Comparison of ENCODE assay signal across 9 cellular contexts in the genomic region with DNA sequence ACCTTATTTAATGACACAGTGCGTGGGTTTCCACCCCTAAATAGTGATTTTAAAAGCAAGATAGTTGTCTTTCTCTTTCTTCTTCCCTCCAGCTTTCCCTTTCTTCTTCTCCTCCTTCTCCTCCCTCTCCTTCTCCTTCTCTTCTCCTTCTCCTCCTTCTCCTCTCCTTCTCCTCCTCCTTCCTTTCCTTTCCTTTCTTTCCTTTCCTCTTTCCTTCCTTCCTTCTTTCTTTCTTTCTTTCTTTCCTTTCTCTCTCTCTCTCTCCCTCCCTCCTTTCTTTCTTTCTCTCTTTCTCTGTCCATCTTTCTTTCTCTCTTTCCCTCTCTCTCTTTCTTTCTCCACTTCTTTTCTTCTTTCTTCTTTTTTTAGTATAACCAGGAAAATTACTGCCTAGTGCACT.
"Had no signal": no experiment of that assay in that cellular context is flagged by ENCODE, and none has a peak within 500 bp of the region (broad histone marks: within the 10 kb centered on the region; RNA-seq: fewer than 3 reads in every experiment).

No MANE protein-coding gene starts in this region.

- H3K9me3 ChIP-seq: HAP-1 had no signal

- H3K4me2 ChIP-seq: GM23338 had no signal

- H3K9me3 Mint-ChIP-seq: GM23338, H9, HFFc6 had no signal

- H3K9ac ChIP-seq: GM23248 had no signal

- DNase-seq: GM23248, GOT3, H7, H9, HCEC 1CT, HFFc6 had no signal

- H3K4me1 ChIP-seq: HAP-1 had no signal

- H3K4me3 ChIP-seq: GM23248, GM23338, HAP-1 had no signal

- H3K4me1 Mint-ChIP-seq: H9 had no signal

- H3K36me3 ChIP-seq: HAP-1 had no signal

- H3K27ac Mint-ChIP-seq: GM23338, H9, HFFc6 had no signal

- ATAC-seq: GM23338, HCT116 had no signal

- H2AFZ ChIP-seq: GM23248, GM23338 had no signal

- H3K4me3 Mint-ChIP-seq: GM23338, H9, HFFc6 had no signal

- H3K27ac ChIP-seq: GM23248 had no signal
